Comparison of ENCODE assay signal across 20 cellular contexts in genomic region chr10:95277614-95278013, GRCh38. TPM values are rescaled to one million over a fixed set of nuclear protein-coding genes. Genes with fewer than 3 reads are reported as not detected.
DNase-seq lines count a peak whose midpoint lies in the region; ATAC-seq and TF ChIP-seq lines count a peak whose summit lies in the region.
"Had no signal": no experiment of that assay in that cellular context is flagged by ENCODE, and none has a peak within 500 bp of the region (broad histone marks: within the 10 kb centered on the region; RNA-seq: fewer than 3 reads in every experiment).

No MANE protein-coding gene starts in this region.

- H3F3A ChIP-seq in SK-N-SH (replicated peaks; ENCODE audit: insufficient read depth): peaks cover 37% of the 10 kb centered on the region

- H3K79me2 ChIP-seq in SK-N-SH (ENCODE audit: insufficient read depth): peaks cover 89% of the 10 kb centered on the region
- peaks cover 44% of the 10 kb centered on the region for H3K79me2 ChIP-seq in osteoblast (ENCODE audit: insufficient read depth, low read length)

- H2AFZ ChIP-seq in SK-N-SH (ENCODE audit: low read depth): no peak overlapping the region
- H2AFZ ChIP-seq in osteoblast (ENCODE audit: low read length): no peak overlapping the region

- TF ChIP-seq CTCF in SK-N-SH (IDR thresholded peaks at IDR 0.05): no peak
- no peak for TF ChIP-seq CTCF in esophagus muscularis mucosa (IDR thresholded peaks at IDR 0.05)
- TF ChIP-seq CTCF in osteoblast (IDR thresholded peaks at IDR 0.05; ENCODE audit: extremely low read depth, low read depth, low read length): no peak
- TF ChIP-seq CTCF in transverse colon (IDR thresholded peaks at IDR 0.05): no peak

- TF ChIP-seq RAD21 in SK-N-SH (IDR thresholded peaks at IDR 0.05; ENCODE audit: low read length): no peak

- H4K20me1 ChIP-seq in SK-N-SH (ENCODE audit: insufficient read depth): no peaks in the 10 kb centered on the region
- no peaks in the 10 kb centered on the region for H4K20me1 ChIP-seq in osteoblast (ENCODE audit: insufficient read depth, low read length)

- TF ChIP-seq POLR2A in esophagus muscularis mucosa (IDR thresholded peaks at IDR 0.05; ENCODE audit: low read depth): no peak
- TF ChIP-seq POLR2A in transverse colon (IDR thresholded peaks at IDR 0.05): no peak

- H3K27me3 ChIP-seq in SK-N-SH (ENCODE audit: insufficient read depth) (no peaks in the 10 kb centered on the region), esophagus muscularis mucosa (no peaks in the 10 kb centered on the region), osteoblast (ENCODE audit: insufficient read depth, low read length) (no peaks in the 10 kb centered on the region), transverse colon (no peaks in the 10 kb centered on the region)
- H3K27me3 ChIP-seq: body of pancreas, SJCRH30 had no signal

- H3K27ac ChIP-seq in SK-N-SH (ENCODE audit: low read depth in 2 of 2, low read length in 1 of 2): no peak overlapping the region
- peak overlapping the region; percentile 72 to 83 (median 80) for H3K27ac ChIP-seq in esophagus muscularis mucosa (replicated peaks in 1 of 4)
- peak overlapping the region; percentile 31 for H3K27ac ChIP-seq in osteoblast (ENCODE audit: low read depth, low read length)
- peak overlapping the region; percentile 88 to 99 (median 91) for H3K27ac ChIP-seq in transverse colon
- H3K27ac ChIP-seq: 22Rv1, body of pancreas, SJCRH30 had no signal

- H3K4me2 ChIP-seq in SK-N-SH (no peak overlapping the region), osteoblast (ENCODE audit: insufficient read depth, low read length) (no peak overlapping the region)

- DNase-seq in SK-N-SH (no peak), esophagus muscularis mucosa (ENCODE audit: extremely low spot score) (peak; percentile 47), osteoblast (ENCODE audit: insufficient read length, low spot score, missing footprints) (no peak), transverse colon (no peak), dedifferentiated amniotic fluid mesenchymal stem cell (ENCODE audit: extremely low spot score) (no peak)
- DNase-seq: activated CD4-positive, alpha-beta T cell treated with anti-CD3 and anti-CD28 coated beads, Interleukin-2, amount 50 U/mL, for 1 hour; activated naive CD4-positive, alpha-beta T cell treated with anti-CD3 and anti-CD28 coated beads, Interleukin-2, amount 50 U/mL, for 16 hours; activated T-cell treated with anti-CD3 and anti-CD28 coated beads for 4 hours; body of pancreas; CD8-positive, alpha-beta T cell; effector CD4-positive, alpha-beta T cell; NCI-H187; NCI-H510A; stimulated activated CD4-positive, alpha-beta T cell treated with anti-CD3 and anti-CD28 coated beads, Interleukin-15, amount 100 ng/mL, for 24 hours; substantia nigra had no signal

- no peak overlapping the region for H3K4me3 ChIP-seq in SK-N-SH (ENCODE audit: low read depth in 2 of 2, low read length in 1 of 2)
- H3K4me3 ChIP-seq in esophagus muscularis mucosa: no peak overlapping the region
- no peak overlapping the region for H3K4me3 ChIP-seq in osteoblast (ENCODE audit: insufficient read depth, low read length)
- no peak overlapping the region for H3K4me3 ChIP-seq in transverse colon
- H3K4me3 ChIP-seq: body of pancreas, SJCRH30 had no signal

- H3K9me2 ChIP-seq in SK-N-SH: no peaks in the 10 kb centered on the region

- no peaks in the 10 kb centered on the region for H3K36me3 ChIP-seq in SK-N-SH (replicated peaks in 1 of 2; ENCODE audit: control insufficient read depth in 1 of 2, insufficient read depth in 2 of 2, low read length in 1 of 2)
- no peaks in the 10 kb centered on the region for H3K36me3 ChIP-seq in esophagus muscularis mucosa
- H3K36me3 ChIP-seq in osteoblast (ENCODE audit: insufficient read depth, low read length): no peaks in the 10 kb centered on the region
- H3K36me3 ChIP-seq in transverse colon: no peaks in the 10 kb centered on the region
- H3K36me3 ChIP-seq: SJCRH30 had no signal

- intact Hi-C loops in esophagus muscularis mucosa (cut with DNase I): no loop called here
- intact Hi-C loops in transverse colon (cut with DNase I; ENCODE audit: low total_unique reads): no loop called here

- POLR2A ChIA-PET in SK-N-SH (lab: Yijun Ruan, JAX): no interaction called here

- H3K4me1 ChIP-seq in SK-N-SH (ENCODE audit: control insufficient read depth in 1 of 2, insufficient read depth in 2 of 2, low read depth in 1 of 2, low read length in 1 of 2) (peaks cover 2 to 37% of the 10 kb centered on the region in 2 experiments; a peak in 2 of 4 replicates), esophagus muscularis mucosa (peaks cover 34 to 81% (median 79%) of the 10 kb centered on the region in 4 donors), osteoblast (ENCODE audit: insufficient read depth, low read length) (peaks cover 88% of the 10 kb centered on the region), transverse colon (peaks cover 73 to 100% (median 92%) of the 10 kb centered on the region in 4 donors)

- CTCF ChIA-PET in SK-N-SH (lab: Yijun Ruan, JAX): interaction anchor here (0.7 to 2.9 kb wide), 3 partner anchors 12 to 97 kb away, joined by 4 to 12 read pairs (median 7); no protein-coding TSS in a partner anchor

- no peak for TF ChIP-seq EP300 in SK-N-SH (IDR thresholded peaks at IDR 0.05; ENCODE audit: borderline replicate concordance in 1 of 2, low read depth in 1 of 2, low read length in 1 of 2)
- no peak for TF ChIP-seq EP300 in esophagus muscularis mucosa (IDR thresholded peaks at IDR 0.05)
- no peak for TF ChIP-seq EP300 in transverse colon (IDR thresholded peaks at IDR 0.05; ENCODE audit: low read depth)

- in situ Hi-C loops in transverse colon (cut with MboI; ENCODE audit: low pct_ligation_motif_present in 1 of 4, low pct_unique_long_range_greater_than_20kb in 1 of 4, low sequenced_read_pairs in 3 of 4): no loop called here

- no peak overlapping the region for H3K9ac ChIP-seq in SK-N-SH

- no peak for ATAC-seq in SK-N-SH treated with all-trans-retinoic acid at 6 μM for 48 hours
- ATAC-seq in HG02610 (IDR thresholded peaks at IDR 0.05; ENCODE audit: unreplicated experiment): no peak
- no peak for ATAC-seq in GM21423 (IDR thresholded peaks at IDR 0.05; ENCODE audit: unreplicated experiment)
- ATAC-seq: body of pancreas; CD8-positive, alpha-beta T cell had no signal

- H3K9me3 ChIP-seq in SK-N-SH: no peaks in the 10 kb centered on the region
- no peaks in the 10 kb centered on the region for H3K9me3 ChIP-seq in esophagus muscularis mucosa
- H3K9me3 ChIP-seq in osteoblast (ENCODE audit: low read depth, low read length): no peaks in the 10 kb centered on the region
- H3K9me3 ChIP-seq in transverse colon: no peaks in the 10 kb centered on the region
- H3K9me3 ChIP-seq: body of pancreas, SJCRH30 had no signal

- WGBS in SK-N-SH (ENCODE audit: low lambda C conversion rate): 87% methylated on average over 3 of the region's 3 CpGs
- 68% methylated on average over 3 of the region's 3 CpGs for WGBS in esophagus muscularis mucosa
- WGBS in transverse colon (ENCODE audit: low coverage in 1 of 2), 2 donors: 58 to 63% methylated on average over 3 of the region's 3 CpGs

TF ChIP-seq in SK-N-SH treated with all-trans-retinoic acid at 6 μM for 48 hours, 23 proteins besides CTCF, POLR2A, EP300 and RAD21:
- TF ChIP-seq ZFP30 (CRISPR knock-in tag; IDR thresholded peaks at IDR 0.05): no peak

RNA-seq across cellular contexts. Expression of gene PDLIM1, which starts 13.2 kb away (rescaled TPM):
- polyA plus RNA-seq in SK-N-SH (2012; rRNA removed): 74.4 and 97.2 TPM in 2 replicates
- polyA plus RNA-seq in SK-N-SH (2012; cell fraction: cytosol; rRNA removed): 89.3 and 96.8 TPM in 2 replicates
- polyA plus RNA-seq in SK-N-SH (2012; cell fraction: nucleus; rRNA removed): 68.2 and 70.4 TPM in 2 replicates
- total RNA-seq in esophagus muscularis mucosa: 10 to 100 TPM; 40.7 to 86.8 (median 83.4) TPM
- 25.0 and 26.1 TPM in 2 replicates for total RNA-seq in osteoblast
- total RNA-seq in transverse colon: 100 to 1,000 TPM; 201 to 259 (median 225) TPM

Comparison
In these comparisons a context has a peak if more than half of its experiments do, and no peak if none do; other contexts are left out.
1. H3K27ac ChIP-seq: peak in esophagus muscularis mucosa (4 of 4), osteoblast (single experiment) and transverse colon (4 of 4); none in SK-N-SH (0 of 2).